Comparison of ENCODE assay signal across 1 cellular context in genomic region chr3:49470714-49471420, GRCh38.
TF ChIP-seq lines count a peak whose summit lies in the region.

No MANE protein-coding gene starts in this region.

TF ChIP-seq in IMR-90, 13 proteins besides CTCF, POLR2A, EP300 and RAD21:
- TF ChIP-seq MXI1 (IDR thresholded peaks at IDR 0.05; ENCODE audit: borderline replicate concordance, low read depth, low read length) (no peak), RCOR1 (IDR thresholded peaks at IDR 0.05; ENCODE audit: insufficient replicate concordance, low read length) (no peak), SMC3 (IDR thresholded peaks at IDR 0.05; ENCODE audit: low read depth, low read length) (no peak), NFE2L2 (IDR thresholded peaks at IDR 0.05; ENCODE audit: low read depth, low read length) (no peak), MAZ (IDR thresholded peaks at IDR 0.05; ENCODE audit: borderline replicate concordance, low read depth, low read length) (no peak), CHD1 (IDR thresholded peaks at IDR 0.05; ENCODE audit: low read depth, low read length) (no peak), MAFK (IDR thresholded peaks at IDR 0.05; ENCODE audit: low read depth, low read length) (no peak), CEBPB (IDR thresholded peaks at IDR 0.05; ENCODE audit: low read depth, low read length) (no peak), ELK1 (IDR thresholded peaks at IDR 0.05; ENCODE audit: borderline replicate concordance, low read depth, low read length) (no peak), RFX5 (IDR thresholded peaks at IDR 0.05; ENCODE audit: low read depth, low read length) (no peak), BHLHE40 (IDR thresholded peaks at IDR 0.05; ENCODE audit: low read depth, low read length) (no peak), FOS (IDR thresholded peaks at IDR 0.05; ENCODE audit: low read depth, low read length) (no peak)
